In the genomic region with DNA sequence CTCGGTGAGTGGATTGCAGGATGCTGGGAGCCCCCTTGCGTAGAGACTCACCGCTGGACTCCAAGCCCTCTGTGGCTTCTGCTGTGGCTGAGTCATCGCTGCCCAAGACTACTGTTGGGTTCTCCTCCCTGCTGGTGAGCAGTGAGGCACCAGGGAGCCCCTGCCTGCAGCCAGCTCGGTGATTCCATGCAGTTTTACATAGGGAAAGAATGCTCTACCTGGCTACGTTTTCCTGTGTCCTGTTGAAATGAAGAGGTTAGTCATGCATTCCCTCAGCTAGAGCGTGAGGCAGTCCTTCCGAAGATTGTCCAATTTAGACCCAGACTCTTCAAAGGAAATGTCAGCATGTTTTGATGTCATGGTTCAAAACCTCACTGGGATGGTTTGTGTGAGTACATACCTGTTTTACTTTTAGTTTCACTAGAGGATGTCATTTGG, we compare ENCODE assay signal across 1 cellular context.
TF ChIP-seq lines count a peak whose summit lies in the region.

No MANE protein-coding gene starts in this region.

TF ChIP-seq in H1, 55 proteins besides CTCF, POLR2A, EP300 and RAD21:
- TF ChIP-seq FOSL1 (IDR thresholded peaks at IDR 0.05; ENCODE audit: insufficient read depth, low read depth, low read length): 0 out of 2 replicates have a peak, but pooled peaks have one; percentile 31
- TF ChIP-seq YY1 (IDR thresholded peaks at IDR 0.05; ENCODE audit: low read depth, low read length): no peak
- TF ChIP-seq JUND (IDR thresholded peaks at IDR 0.05; ENCODE audit: low read length): peak; percentile 72
- TF ChIP-seq, protein P1, sequence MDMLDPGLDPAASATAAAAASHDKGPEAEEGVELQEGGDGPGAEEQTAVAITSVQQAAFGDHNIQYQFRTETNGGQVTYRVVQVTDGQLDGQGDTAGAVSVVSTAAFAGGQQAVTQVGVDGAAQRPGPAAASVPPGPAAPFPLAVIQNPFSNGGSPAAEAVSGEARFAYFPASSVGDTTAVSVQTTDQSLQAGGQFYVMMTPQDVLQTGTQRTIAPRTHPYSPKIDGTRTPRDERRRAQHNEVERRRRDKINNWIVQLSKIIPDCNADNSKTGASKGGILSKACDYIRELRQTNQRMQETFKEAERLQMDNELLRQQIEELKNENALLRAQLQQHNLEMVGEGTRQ (IDR thresholded peaks at IDR 0.05; ENCODE audit: low read length): no peak
- TF ChIP-seq ZNF274 (IDR thresholded peaks at IDR 0.05; ENCODE audit: borderline replicate concordance, extremely low read depth, low read length): no peak
- TF ChIP-seq SUZ12 (IDR thresholded peaks at IDR 0.05; ENCODE audit: low read length): no peak
- TF ChIP-seq SP2 (IDR thresholded peaks at IDR 0.05; ENCODE audit: low read length): no peak
- TF ChIP-seq BCL11A (IDR thresholded peaks at IDR 0.05; ENCODE audit: low read depth in 2 of 2, low read length in 2 of 2): no peak
- TF ChIP-seq SRF (IDR thresholded peaks at IDR 0.05; ENCODE audit: low read depth, low read length): no peak
- TF ChIP-seq EGR1 (IDR thresholded peaks at IDR 0.05; ENCODE audit: borderline replicate concordance, low read depth, low read length): no peak
- no peak for TF ChIP-seq SIX5 (IDR thresholded peaks at IDR 0.05; ENCODE audit: low read depth, low read length)
- TF ChIP-seq, protein P2, sequence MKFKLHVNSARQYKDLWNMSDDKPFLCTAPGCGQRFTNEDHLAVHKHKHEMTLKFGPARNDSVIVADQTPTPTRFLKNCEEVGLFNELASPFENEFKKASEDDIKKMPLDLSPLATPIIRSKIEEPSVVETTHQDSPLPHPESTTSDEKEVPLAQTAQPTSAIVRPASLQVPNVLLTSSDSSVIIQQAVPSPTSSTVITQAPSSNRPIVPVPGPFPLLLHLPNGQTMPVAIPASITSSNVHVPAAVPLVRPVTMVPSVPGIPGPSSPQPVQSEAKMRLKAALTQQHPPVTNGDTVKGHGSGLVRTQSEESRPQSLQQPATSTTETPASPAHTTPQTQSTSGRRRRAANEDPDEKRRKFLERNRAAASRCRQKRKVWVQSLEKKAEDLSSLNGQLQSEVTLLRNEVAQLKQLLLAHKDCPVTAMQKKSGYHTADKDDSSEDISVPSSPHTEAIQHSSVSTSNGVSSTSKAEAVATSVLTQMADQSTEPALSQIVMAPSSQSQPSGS (IDR thresholded peaks at IDR 0.05; ENCODE audit: low read length): no peak
- TF ChIP-seq ASH2L (IDR thresholded peaks at IDR 0.05; ENCODE audit: low read length): no peak
- no peak for TF ChIP-seq RNF2 (IDR thresholded peaks at IDR 0.05; ENCODE audit: borderline replicate concordance, low read depth, low read length, missing control alignments, poor library complexity, severe bottlenecking)
